ENCODE assay signal across 8 cellular contexts in the genomic region with DNA sequence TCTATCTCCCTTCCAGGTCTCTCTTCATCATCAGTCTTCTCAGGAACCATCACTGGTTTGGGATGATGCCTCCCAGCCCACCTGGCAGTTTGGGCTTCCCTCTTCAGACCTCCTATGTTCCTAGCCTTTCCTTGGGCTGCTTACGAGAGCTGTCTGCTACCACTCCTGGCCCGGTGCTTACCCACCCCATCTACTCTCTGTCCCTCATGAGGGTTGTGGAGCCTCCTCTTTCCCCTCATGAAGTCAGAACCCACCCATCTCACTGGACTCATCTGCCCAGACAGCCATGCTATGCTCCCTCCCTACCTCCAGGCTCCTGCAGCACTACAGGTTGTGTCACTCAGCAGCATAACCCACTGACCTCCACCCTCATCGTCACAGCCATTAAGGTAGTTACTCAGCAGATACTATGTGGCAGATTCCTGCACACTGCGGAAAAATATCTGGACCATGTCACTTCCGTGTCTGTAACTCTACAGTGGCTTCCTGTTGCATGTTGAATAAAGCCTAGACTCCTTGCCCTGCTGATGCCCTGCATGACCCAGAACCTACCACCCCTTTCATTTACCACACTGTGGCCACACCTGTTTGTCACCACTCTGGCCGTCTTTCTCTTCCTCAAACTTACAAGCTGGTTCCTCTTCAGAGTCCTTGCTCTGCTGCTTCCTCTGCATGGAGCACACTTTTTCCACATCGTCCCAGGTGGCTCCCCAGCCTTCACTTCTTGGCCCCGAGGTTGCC. TPM values are rescaled to one million over a fixed set of nuclear protein-coding genes. Genes with fewer than 3 reads are reported as not detected.
DNase-seq lines count a peak whose midpoint lies in the region; ATAC-seq and TF ChIP-seq lines count a peak whose summit lies in the region.

No MANE protein-coding gene starts in this region.

- DNase-seq in MCF 10A (ENCODE audit: unreplicated experiment) (no peak), breast epithelium (ENCODE audit: low spot score in 2 of 2) (no peak), putamen (ENCODE audit: low spot score) (no peak), iPS-NIHi7 (ENCODE audit: extremely low spot score) (no peak), DMS 273 (lab: John Stamatoyannopoulos, UW; ENCODE audit: unreplicated experiment) (no peak)
- no peak for DNase-seq in naive thymus-derived CD4-positive, alpha-beta T cell

- H3K4me1 Mint-ChIP-seq in MCF 10A (ENCODE audit: insufficient read depth, unreplicated experiment): peaks cover 26% of the 10 kb centered on the region
- peaks cover 51 to 76% (median 70%) of the 10 kb centered on the region in 7 donors for H3K4me1 Mint-ChIP-seq in naive thymus-derived CD4-positive, alpha-beta T cell

- H3K27me3 Mint-ChIP-seq in MCF 10A (ENCODE audit: insufficient read depth, unreplicated experiment): no peaks in the 10 kb centered on the region
- H3K27me3 Mint-ChIP-seq in naive thymus-derived CD4-positive, alpha-beta T cell: no peaks in the 10 kb centered on the region

- BruUV-seq in MCF 10A (replicated peaks; lab: Mats Ljungman, UMichigan): no TSS peak

- peaks cover 0 to 9% of the 10 kb centered on the region in 2 donors for H3K4me1 ChIP-seq in breast epithelium
- H3K4me1 ChIP-seq in naive thymus-derived CD4-positive, alpha-beta T cell (ENCODE audit: control insufficient read depth in 2 of 2, insufficient read depth in 2 of 2, low read length in 2 of 2): peaks cover 23 to 60% of the 10 kb centered on the region in 2 donors

- no peak for TF ChIP-seq CTCF in MCF 10A (IDR thresholded peaks at IDR 0.05; ENCODE audit: unreplicated experiment)
- TF ChIP-seq CTCF in breast epithelium (IDR thresholded peaks at IDR 0.05): no peak
- no peak for TF ChIP-seq CTCF in VCaP (conservative IDR thresholded peaks at IDR 0.05)

- no peak overlapping the region for H3K4me3 ChIP-seq in breast epithelium
- peak overlapping the region; percentile 23 for H3K4me3 ChIP-seq in naive thymus-derived CD4-positive, alpha-beta T cell (ENCODE audit: low read length)

- H3K36me3 Mint-ChIP-seq in MCF 10A (ENCODE audit: insufficient read depth, unreplicated experiment): peaks cover 15% of the 10 kb centered on the region
- H3K36me3 Mint-ChIP-seq in naive thymus-derived CD4-positive, alpha-beta T cell: peaks cover 7 to 38% (median 23%) of the 10 kb centered on the region in 5 donors

- H3K9me3 ChIP-seq in breast epithelium: no peaks in the 10 kb centered on the region
- H3K9me3 ChIP-seq in naive thymus-derived CD4-positive, alpha-beta T cell (ENCODE audit: control insufficient read depth in 2 of 3, low read length in 3 of 3): no peaks in the 10 kb centered on the region

- peak overlapping the region; percentile 69 for H3K27ac Mint-ChIP-seq in MCF 10A (ENCODE audit: low read depth, unreplicated experiment)
- peak overlapping the region; percentile 84 to 99 (median 94) for H3K27ac Mint-ChIP-seq in naive thymus-derived CD4-positive, alpha-beta T cell

- no peaks in the 10 kb centered on the region for H3K27me3 ChIP-seq in breast epithelium
- H3K27me3 ChIP-seq in naive thymus-derived CD4-positive, alpha-beta T cell (ENCODE audit: control insufficient read depth in 2 of 2, insufficient read depth in 2 of 2, low read length in 2 of 2): no peaks in the 10 kb centered on the region

- CTCF ChIA-PET in MCF 10A (lab: Yijun Ruan, JAX): no interaction called here
- CTCF ChIA-PET in naive thymus-derived CD4-positive, alpha-beta T cell (lab: Charles Lee): interaction anchor here (1.2 kb wide), 1 partner anchor 11 kb away, joined by 4 read pairs; no protein-coding TSS in a partner anchor

- H3K4me3 Mint-ChIP-seq in MCF 10A (ENCODE audit: unreplicated experiment): peak overlapping the region; percentile 78
- peak overlapping the region; percentile 84 to 97 (median 92) for H3K4me3 Mint-ChIP-seq in naive thymus-derived CD4-positive, alpha-beta T cell

- H3K36me3 ChIP-seq in breast epithelium: no peaks in the 10 kb centered on the region
- H3K36me3 ChIP-seq in naive thymus-derived CD4-positive, alpha-beta T cell (ENCODE audit: control insufficient read depth in 2 of 3, insufficient read depth in 3 of 3, low read length in 3 of 3): peaks cover 9 to 32% (median 14%) of the 10 kb centered on the region in 3 experiments

- peak; percentile 50 for ATAC-seq in HG03135 (IDR thresholded peaks at IDR 0.05; ENCODE audit: unreplicated experiment)
- ATAC-seq in naive thymus-derived CD4-positive, alpha-beta T cell: peak; percentile 77

- H3K9me3 Mint-ChIP-seq in MCF 10A (ENCODE audit: unreplicated experiment): no peaks in the 10 kb centered on the region
- no peaks in the 10 kb centered on the region for H3K9me3 Mint-ChIP-seq in naive thymus-derived CD4-positive, alpha-beta T cell

- no peak for TF ChIP-seq POLR2A in breast epithelium (IDR thresholded peaks at IDR 0.05)

- intact Hi-C loops in MCF 10A (cut with micrococcal nuclease): no loop called here
- intact Hi-C loops in breast epithelium (cut with DNase I; ENCODE audit: low total_unique reads): no loop called here
- intact Hi-C loops in naive thymus-derived CD4-positive, alpha-beta T cell (cut with micrococcal nuclease): no loop called here

- POLR2A ChIA-PET in MCF 10A (lab: Yijun Ruan, JAX): interaction anchor here (0.7 to 1.8 kb wide), 3 partner anchors 11 to 20 kb away, joined by 4 to 6 read pairs (median 5); no protein-coding TSS in a partner anchor
- POLR2A ChIA-PET in naive thymus-derived CD4-positive, alpha-beta T cell (lab: Charles Lee): interaction anchor here (1.8 to 6.5 kb wide), 3 partner anchors 9 to 77 kb away, joined by 5 to 66 read pairs (median 54); a partner anchor contains a TSS

- H3K27ac ChIP-seq in breast epithelium (no peak overlapping the region), VCaP (peak overlapping the region; percentile 96; the same call in 1 of the 2 replicates)
- peak overlapping the region; percentile 93 for H3K27ac ChIP-seq in naive thymus-derived CD4-positive, alpha-beta T cell (ENCODE audit: low read depth, low read length)

RNA-seq across cellular contexts. Expression of a gene that starts 2.0 kb away (rescaled TPM):
- total RNA-seq in MCF 10A (2022): 49.7 and 52.9 TPM in 2 replicates
- total RNA-seq in breast epithelium: 100 to 1,000 TPM in 2 of 3 donors, 10 to 100 TPM in 1; 90.8 to 110 (median 102) TPM
- total RNA-seq in naive thymus-derived CD4-positive, alpha-beta T cell: 100 to 1,000 TPM; 112 to 182 (median 164) TPM
- polyA plus RNA-seq in naive thymus-derived CD4-positive, alpha-beta T cell: 100 to 1,000 TPM; 171 to 217 TPM

RNA-seq across cellular contexts. Expression of a gene that starts 18.9 kb away (rescaled TPM):
- not detected in 2 replicates for total RNA-seq in MCF 10A (2022)
- under 1 TPM; 0.64 to 0.73 (median 0.66) TPM for total RNA-seq in breast epithelium
- total RNA-seq in naive thymus-derived CD4-positive, alpha-beta T cell: 1 to 10 TPM in 4 of 5 experiments, under 1 TPM in 1; 0.73 to 3.1 (median 1.8) TPM
- polyA plus RNA-seq in naive thymus-derived CD4-positive, alpha-beta T cell: not detected

RNA-seq across cellular contexts. Expression of a gene that starts 35.8 kb away (rescaled TPM):
- 19.2 and 22.8 TPM in 2 replicates for total RNA-seq in MCF 10A (2022)
- total RNA-seq in breast epithelium: 10 to 100 TPM; 22.4 to 44.8 (median 31.1) TPM
- 10 to 100 TPM; 33.9 to 77.1 (median 48.9) TPM for total RNA-seq in naive thymus-derived CD4-positive, alpha-beta T cell
- polyA plus RNA-seq in naive thymus-derived CD4-positive, alpha-beta T cell: 10 to 100 TPM; 18.2 to 20.4 TPM

RNA-seq across cellular contexts. Expression of a gene that starts 48.8 kb away (rescaled TPM):
- not detected in 2 replicates for total RNA-seq in MCF 10A (2022)
- total RNA-seq in breast epithelium: not detected
- under 1 TPM in 2 of 5 experiments, not detected in 3; 0.19 to 0.30 TPM for total RNA-seq in naive thymus-derived CD4-positive, alpha-beta T cell
- under 1 TPM; 0.07 to 0.21 TPM for polyA plus RNA-seq in naive thymus-derived CD4-positive, alpha-beta T cell

RNA-seq across cellular contexts. Expression of a gene that starts 57.7 kb away (rescaled TPM):
- not detected in 2 replicates for total RNA-seq in MCF 10A (2022)
- 100 to 1,000 TPM in 2 of 3 donors, 10 to 100 TPM in 1; 85.6 to 300 (median 145) TPM for total RNA-seq in breast epithelium
- total RNA-seq in naive thymus-derived CD4-positive, alpha-beta T cell: 10 to 100 TPM in 4 of 5 experiments, 1 to 10 TPM in 1; 7.7 to 33.1 (median 27.5) TPM
- 10 to 100 TPM in 1 of 2 donors, 1 to 10 TPM in 1; 3.0 to 13.5 TPM for polyA plus RNA-seq in naive thymus-derived CD4-positive, alpha-beta T cell

Comparison
In these comparisons a context has a peak if more than half of its experiments do, and no peak if none do; other contexts are left out.
1. H3K27ac ChIP-seq: peak in VCaP (single experiment) and naive thymus-derived CD4-positive, alpha-beta T cell (single experiment); none in breast epithelium (0 of 2).